Comparison of ENCODE assay signal across 13 cellular contexts in the genomic region with DNA sequence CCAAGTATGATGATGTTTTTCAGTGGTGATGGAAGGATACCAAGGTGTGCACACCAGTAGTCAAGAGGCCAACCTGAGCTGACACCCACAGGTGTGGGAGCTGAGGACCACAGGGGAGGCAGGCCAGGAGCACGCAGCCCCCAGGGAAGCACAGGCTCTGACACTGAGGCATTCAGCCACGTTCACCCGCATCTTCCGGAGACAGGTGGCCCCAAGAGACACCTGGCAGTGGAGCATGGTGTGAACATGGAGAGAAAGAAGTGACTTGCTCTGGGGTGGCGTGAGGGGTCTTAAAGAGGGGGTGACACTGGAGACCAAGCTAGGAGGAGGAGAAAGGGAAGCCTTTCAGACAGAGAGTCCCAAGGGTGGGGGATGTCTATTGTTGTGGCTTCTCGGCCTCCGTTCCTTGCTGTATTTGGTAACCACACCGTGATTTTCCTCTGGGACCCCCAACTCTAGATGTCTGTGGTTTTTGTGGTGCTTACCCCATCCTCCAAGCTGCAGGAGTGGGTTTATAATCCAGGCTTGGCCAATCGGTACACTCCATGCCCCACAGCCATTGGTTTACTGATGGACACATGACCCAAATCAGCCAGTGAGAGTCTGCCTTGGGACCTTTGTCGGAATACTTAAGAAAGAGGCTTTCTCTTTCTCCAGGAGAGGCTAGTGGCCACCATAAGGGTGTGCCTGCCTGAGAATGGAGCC.
DNase-seq lines count a peak whose midpoint lies in the region; ATAC-seq and TF ChIP-seq lines count a peak whose summit lies in the region.
"Had no signal": no experiment of that assay in that cellular context is flagged by ENCODE, and none has a peak within 500 bp of the region (broad histone marks: within the 10 kb centered on the region; RNA-seq: fewer than 3 reads in every experiment).

No MANE protein-coding gene starts in this region.

- H3K36me3 ChIP-seq in BLaER1 treated with 17β-estradiol and CSF1 and Interleukin-3, amounts not matched to agents 10 nM and 100 nM: no peaks in the 10 kb centered on the region
- H3K36me3 ChIP-seq in IMR-90 (ENCODE audit: control insufficient read depth, insufficient read depth, low read length) (no peaks in the 10 kb centered on the region), upper lobe of right lung (no peaks in the 10 kb centered on the region)

- in situ Hi-C loops in IMR-90 (cut with MboI; ENCODE audit: low sequenced_read_pairs): loop anchor here (25.0 kb wide), 2 partner anchors 595 to 820 kb away; no protein-coding TSS in a partner anchor

- peaks cover 25% of the 10 kb centered on the region for H3K27me3 Mint-ChIP-seq in type B pancreatic cell
- H3K27me3 Mint-ChIP-seq in T-helper 2 cell treated with Interferon-gamma antibody and Interleukin-4, amounts not matched to agents 5 μg/mL and 100 μg/mL, for 36 hours (ENCODE audit: low read depth): peaks cover 18% of the 10 kb centered on the region

- H2BK15ac ChIP-seq in IMR-90 (ENCODE audit: low read depth, low read length): no peak overlapping the region

- H3K79me1 ChIP-seq in IMR-90 (ENCODE audit: low read depth in 1 of 2, low read length in 2 of 2): no peaks in the 10 kb centered on the region

- H3K14ac ChIP-seq in IMR-90 (replicated peaks; ENCODE audit: low read depth, low read length): no peak overlapping the region

- no peak overlapping the region for H4K8ac ChIP-seq in IMR-90 (ENCODE audit: low read depth in 2 of 2, low read length in 2 of 2)

- peak overlapping the region in 1 of 11 experiments; percentile 39; a peak in 1 of 22 replicates for H3K9ac ChIP-seq in BLaER1 treated with 17β-estradiol and CSF1 and Interleukin-3, amounts not matched to agents 10 nM and 100 nM
- no peak overlapping the region for H3K9ac ChIP-seq in IMR-90 (ENCODE audit: low read depth, low read length)

- H2BK20ac ChIP-seq in IMR-90 (ENCODE audit: low read depth, low read length): no peak overlapping the region

- no peak overlapping the region for H3K56ac ChIP-seq in IMR-90 (ENCODE audit: extremely low read depth, insufficient read depth, low read length)

- WGBS in IMR-90 (ENCODE audit: extremely low coverage in 2 of 2, insufficient read length in 1 of 2), 2 experiments: 50% methylated on average over 4 of the region's 10 CpGs; no CpG with 5 or more reads in 1 of the 2 experiments

- H3K4me1 ChIP-seq in BLaER1 treated with 17β-estradiol and CSF1 and Interleukin-3, amounts not matched to agents 10 nM and 100 nM: peaks cover 31 to 44% (median 40%) of the 10 kb centered on the region in 10 experiments
- H3K4me1 ChIP-seq in IMR-90 (ENCODE audit: control insufficient read depth, insufficient read depth, low read length) (no peaks in the 10 kb centered on the region), upper lobe of right lung (no peaks in the 10 kb centered on the region)

- H3K9me3 Mint-ChIP-seq in type B pancreatic cell: no peaks in the 10 kb centered on the region
- no peaks in the 10 kb centered on the region for H3K9me3 Mint-ChIP-seq in T-helper 2 cell treated with Interferon-gamma antibody and Interleukin-4, amounts not matched to agents 5 μg/mL and 100 μg/mL, for 36 hours
- H3K9me3 Mint-ChIP-seq: CD8-positive, alpha-beta T cell; GM23338 had no signal

- DNase-seq in IMR-90 (no peak), islet precursor cell (peak; percentile 29), type B pancreatic cell (ENCODE audit: extremely low spot score, unreplicated experiment) (peak; percentile 32), upper lobe of right lung (no peak)
- DNase-seq in activated CD4-positive, CD25-positive, alpha-beta regulatory T cell (lab: John Stamatoyannopoulos, UW): no peak
- no peak for DNase-seq in T-helper 2 cell treated with Interferon-gamma antibody and Interleukin-4, amounts not matched to agents 5 μg/mL and 100 μg/mL, for 36 hours (ENCODE audit: low spot score)
- DNase-seq: COR-L47, H7 had no signal

- peaks cover 0 to 33% (median 0%) of the 10 kb centered on the region in 11 experiments; a peak in 8 of 22 replicates for H4K20me1 ChIP-seq in BLaER1 treated with 17β-estradiol and CSF1 and Interleukin-3, amounts not matched to agents 10 nM and 100 nM
- H4K20me1 ChIP-seq in IMR-90 (ENCODE audit: insufficient read depth, low read length): no peaks in the 10 kb centered on the region

- peak overlapping the region; percentile 50 for H2AK9ac ChIP-seq in IMR-90 (replicated peaks; ENCODE audit: low read depth, low read length, poor library complexity)

- H4K91ac ChIP-seq in IMR-90 (ENCODE audit: insufficient read depth, low read depth, low read length): no peak overlapping the region

- TF ChIP-seq POLR2A in IMR-90 (IDR thresholded peaks at IDR 0.05; ENCODE audit: low read depth, low read length): no peak

- no peaks in the 10 kb centered on the region for H3K9me1 ChIP-seq in IMR-90 (ENCODE audit: insufficient read depth, low read length)

- no peak overlapping the region for H3K4me3 Mint-ChIP-seq in type B pancreatic cell
- H3K4me3 Mint-ChIP-seq in T-helper 2 cell treated with Interferon-gamma antibody and Interleukin-4, amounts not matched to agents 5 μg/mL and 100 μg/mL, for 36 hours: no peak overlapping the region
- H3K4me3 Mint-ChIP-seq: B cell; CD14-positive monocyte; CD8-positive, alpha-beta T cell; GM23338 had no signal

- H3K4me1 Mint-ChIP-seq in type B pancreatic cell (ENCODE audit: unreplicated experiment): no peaks in the 10 kb centered on the region
- H3K4me1 Mint-ChIP-seq in T-helper 2 cell treated with Interferon-gamma antibody and Interleukin-4, amounts not matched to agents 5 μg/mL and 100 μg/mL, for 36 hours (ENCODE audit: low read depth): peaks cover 4% of the 10 kb centered on the region
- H3K4me1 Mint-ChIP-seq: B cell had no signal

- CTCF ChIA-PET in IMR-90 (lab: Yijun Ruan, JAX): interaction anchor here (1.0 kb wide), 1 partner anchor 13 kb away, joined by 3 read pairs; no protein-coding TSS in a partner anchor

- dilution Hi-C loops in IMR-90 (cut with HindIII; ENCODE audit: low sequenced_read_pairs, unreplicated experiment): no loop called here

- H3K4ac ChIP-seq in IMR-90 (ENCODE audit: low read depth, low read length): no peak overlapping the region

- BruUV-seq in IMR-90 (replicated peaks; lab: Mats Ljungman, UMichigan): no TSS peak

- no peak overlapping the region for H2AK5ac ChIP-seq in IMR-90 (ENCODE audit: low read depth, low read length)

- no peak overlapping the region for H2BK120ac ChIP-seq in IMR-90 (ENCODE audit: low read depth, low read length)

- H3K18ac ChIP-seq in IMR-90 (ENCODE audit: low read depth, low read length): no peak overlapping the region

- no peak overlapping the region for H2BK5ac ChIP-seq in IMR-90 (ENCODE audit: low read depth, low read length, poor library complexity, severe bottlenecking)

- peaks cover 11 to 60% (median 50%) of the 10 kb centered on the region in 11 experiments; a peak in 21 of 22 replicates for H3K27me3 ChIP-seq in BLaER1 treated with 17β-estradiol and CSF1 and Interleukin-3, amounts not matched to agents 10 nM and 100 nM
- H3K27me3 ChIP-seq in IMR-90 (ENCODE audit: control insufficient read depth, insufficient read depth, low read length): no peaks in the 10 kb centered on the region
- peaks cover 29% of the 10 kb centered on the region for H3K27me3 ChIP-seq in upper lobe of right lung

- intact Hi-C loops in IMR-90 (cut with micrococcal nuclease): no loop called here
- intact Hi-C loops in upper lobe of right lung (cut with DNase I): no loop called here

- H2AFZ ChIP-seq in IMR-90 (replicated peaks; ENCODE audit: low read length, poor library complexity): no peak overlapping the region
- H2AFZ ChIP-seq: GM23338 had no signal

- no peak for TF ChIP-seq RAD21 in IMR-90 (IDR thresholded peaks at IDR 0.05; ENCODE audit: low read length)

- no peak overlapping the region for H4K5ac ChIP-seq in IMR-90 (ENCODE audit: low read depth, low read length)

- POLR2A ChIA-PET in IMR-90 (lab: Charles Lee; ENCODE audit: unreplicated experiment): no interaction called here

- peaks cover 11 to 40% (median 36%) of the 10 kb centered on the region in 11 experiments for H3K9me3 ChIP-seq in BLaER1 treated with 17β-estradiol and CSF1 and Interleukin-3, amounts not matched to agents 10 nM and 100 nM (replicated peaks in 1 of 11)
- H3K9me3 ChIP-seq in IMR-90 (ENCODE audit: control insufficient read depth, insufficient read depth, low read length) (no peaks in the 10 kb centered on the region), upper lobe of right lung (no peaks in the 10 kb centered on the region)

- no peak overlapping the region for H3K23ac ChIP-seq in IMR-90 (ENCODE audit: low read depth, low read length)

- no peak for ATAC-seq in IMR-90 (ENCODE audit: low read depth)
- ATAC-seq in upper lobe of right lung: no peak
- ATAC-seq: CD8-positive, alpha-beta T cell; GM23338 had no signal

- H3K4me3 ChIP-seq in BLaER1 treated with 17β-estradiol and CSF1 and Interleukin-3, amounts not matched to agents 10 nM and 100 nM: peak overlapping the region in 5 of 10 experiments; percentile 7 to 45 (median 31); a peak in 4 of 20 replicates
- H3K4me3 ChIP-seq in IMR-90 (ENCODE audit: insufficient read depth, low read depth, low read length) (no peak overlapping the region), upper lobe of right lung (no peak overlapping the region)
- H3K4me3 ChIP-seq: GM23338 had no signal

- no peaks in the 10 kb centered on the region for H3K36me3 Mint-ChIP-seq in type B pancreatic cell
- H3K36me3 Mint-ChIP-seq in T-helper 2 cell treated with Interferon-gamma antibody and Interleukin-4, amounts not matched to agents 5 μg/mL and 100 μg/mL, for 36 hours (ENCODE audit: low read depth): no peaks in the 10 kb centered on the region
- H3K36me3 Mint-ChIP-seq: CD14-positive monocyte; CD8-positive, alpha-beta T cell had no signal

- H3K27ac Mint-ChIP-seq in type B pancreatic cell: no peak overlapping the region
- H3K27ac Mint-ChIP-seq in T-helper 2 cell treated with Interferon-gamma antibody and Interleukin-4, amounts not matched to agents 5 μg/mL and 100 μg/mL, for 36 hours: no peak overlapping the region
- H3K27ac Mint-ChIP-seq: B cell; CD8-positive, alpha-beta T cell; GM23338 had no signal

- peak overlapping the region in 10 of 11 experiments; percentile 15 to 64 (median 46); a peak in 12 of 22 replicates for H3K27ac ChIP-seq in BLaER1 treated with 17β-estradiol and CSF1 and Interleukin-3, amounts not matched to agents 10 nM and 100 nM
- H3K27ac ChIP-seq in IMR-90 (ENCODE audit: insufficient read depth, low read length) (no peak overlapping the region), upper lobe of right lung (no peak overlapping the region)

- TF ChIP-seq CTCF in IMR-90 (conservative IDR thresholded peaks at IDR 0.05; ENCODE audit: low read depth, low read length) (no peak), type B pancreatic cell (conservative IDR thresholded peaks at IDR 0.05) (no peak), upper lobe of right lung (IDR thresholded peaks at IDR 0.05) (no peak)

- H3K4me2 ChIP-seq in BLaER1 treated with 17β-estradiol and CSF1 and Interleukin-3, amounts not matched to agents 10 nM and 100 nM: peak overlapping the region; percentile 62 to 88 (median 80)
- H3K4me2 ChIP-seq in IMR-90 (ENCODE audit: low read depth, low read length): no peak overlapping the region
- H3K4me2 ChIP-seq: GM23338 had no signal

TF ChIP-seq in IMR-90, 13 proteins besides CTCF, POLR2A, EP300 and RAD21 (continues in another document):
- TF ChIP-seq BHLHE40 (IDR thresholded peaks at IDR 0.05; ENCODE audit: low read depth, low read length) (no peak), RCOR1 (IDR thresholded peaks at IDR 0.05; ENCODE audit: insufficient replicate concordance, low read length) (no peak)

Comparison
In these comparisons a context has a peak if more than half of its experiments do, and no peak if none do; other contexts are left out.
1. H3K27ac ChIP-seq: peak in BLaER1 treated with 17β-estradiol and CSF1 and Interleukin-3, amounts not matched to agents 10 nM and 100 nM (10 of 11); none in IMR-90 (single experiment) and upper lobe of right lung (single experiment).
2. DNase-seq: peak in islet precursor cell (single experiment) and type B pancreatic cell (single experiment); none in IMR-90 (single experiment), activated CD4-positive, CD25-positive, alpha-beta regulatory T cell (0 of 4), T-helper 2 cell treated with Interferon-gamma antibody and Interleukin-4, amounts not matched to agents 5 μg/mL and 100 μg/mL, for 36 hours (single experiment) and upper lobe of right lung (single experiment).